Comparison of ENCODE assay signal across 9 cellular contexts in genomic region chr10:128463991-128464755, GRCh38.
DNase-seq lines count a peak whose midpoint lies in the region; ATAC-seq, FAIRE-seq and TF ChIP-seq lines count a peak whose summit lies in the region.
"Had no signal": no experiment of that assay in that cellular context is flagged by ENCODE, and none has a peak within 500 bp of the region (broad histone marks: within the 10 kb centered on the region; RNA-seq: fewer than 3 reads in every experiment).

No MANE protein-coding gene starts in this region.

- no peak overlapping the region for H3K4me2 ChIP-seq in keratinocyte (ENCODE audit: control insufficient read depth, extremely low read depth, insufficient read depth, low read depth, low read length)

- H3K9me3 ChIP-seq in keratinocyte (ENCODE audit: control insufficient read depth, low read depth, low read length) (no peaks in the 10 kb centered on the region), uterus (no peaks in the 10 kb centered on the region)

- H3K27me3 ChIP-seq in keratinocyte (ENCODE audit: control insufficient read depth, extremely low read depth, insufficient read depth, low read length) (no peaks in the 10 kb centered on the region), uterus (no peaks in the 10 kb centered on the region)

- H3K4me3 ChIP-seq in keratinocyte (ENCODE audit: control insufficient read depth in 2 of 3, extremely low read depth in 1 of 3, insufficient read depth in 2 of 3, low read depth in 1 of 3, low read length in 3 of 3) (no peak overlapping the region), uterus (no peak overlapping the region)

- FAIRE-seq in keratinocyte (lab: Jason Lieb, UNC) = no peak
- FAIRE-seq: TTC549 had no signal

- dilution Hi-C loops in keratinocyte (cut with MboI; ENCODE audit: extremely low pct_ligation_motif_present, low sequenced_read_pairs) = no loop called here

- no peaks in the 10 kb centered on the region for H3K9me3 Mint-ChIP-seq in stimulated activated naive CD8-positive, alpha-beta T cell treated with anti-CD3 and anti-CD28 coated beads, Interleukin-15, amount 100 ng/mL, for 72 hours
- no peaks in the 10 kb centered on the region for H3K9me3 Mint-ChIP-seq in activated CD8-positive, alpha-beta memory T cell treated with anti-CD3 and anti-CD28 coated beads, Interleukin-2, amount 10 ng/mL, durations not matched to agents 7 days and 5 days (ENCODE audit: low read depth)
- H3K9me3 Mint-ChIP-seq in HFFc6 = peaks cover 68% of the 10 kb centered on the region

- H3K27ac Mint-ChIP-seq in stimulated activated naive CD8-positive, alpha-beta T cell treated with anti-CD3 and anti-CD28 coated beads, Interleukin-15, amount 100 ng/mL, for 72 hours = no peak overlapping the region
- H3K27ac Mint-ChIP-seq in activated CD8-positive, alpha-beta memory T cell treated with anti-CD3 and anti-CD28 coated beads, Interleukin-2, amount 10 ng/mL, durations not matched to agents 7 days and 5 days = no peak overlapping the region
- no peak overlapping the region for H3K27ac Mint-ChIP-seq in HFFc6

- no peaks in the 10 kb centered on the region for H3K4me1 ChIP-seq in keratinocyte (ENCODE audit: control insufficient read depth, extremely low read depth, insufficient read depth, low read length)
- H3K4me1 ChIP-seq in uterus = no peaks in the 10 kb centered on the region

- peak in 1 of 2 donors; percentile 28 for DNase-seq in stimulated activated naive CD8-positive, alpha-beta T cell treated with anti-CD3 and anti-CD28 coated beads, Interleukin-15, amount 100 ng/mL, for 72 hours
- DNase-seq in stimulated activated naive CD8-positive, alpha-beta T cell treated with anti-CD3 and anti-CD28 coated beads, Interleukin-15, Interleukin-2, amounts not matched to agents 100 U/mL and 50 U/mL, for 24 hours = no peak
- peak; percentile 57 for DNase-seq in activated CD8-positive, alpha-beta memory T cell treated with anti-CD3 and anti-CD28 coated beads, Interleukin-2, amount 10 ng/mL, durations not matched to agents 7 days and 5 days
- DNase-seq in keratinocyte (ENCODE audit: low read depth, low spot score) (peak; percentile 54), uterus (peak; percentile 33 to 43), HFFc6 (no peak), NCI-H1694 (lab: John Stamatoyannopoulos, UW) (no peak)

- H3K27ac ChIP-seq in keratinocyte (ENCODE audit: control insufficient read depth, insufficient read depth, low read length) (no peak overlapping the region), uterus (no peak overlapping the region)

- H3K9ac ChIP-seq in keratinocyte (ENCODE audit: control insufficient read depth, extremely low read depth, insufficient read depth, low read length) = no peak overlapping the region

- no peaks in the 10 kb centered on the region for H3K79me2 ChIP-seq in keratinocyte (ENCODE audit: control insufficient read depth, insufficient read depth, low read length)

- CTCF ChIA-PET in activated CD8-positive, alpha-beta memory T cell treated with anti-CD3 and anti-CD28 coated beads, Interleukin-2, amount 10 ng/mL, durations not matched to agents 7 days and 5 days (lab: Charles Lee) = no interaction called here

- no peaks in the 10 kb centered on the region for H3K36me3 Mint-ChIP-seq in activated CD8-positive, alpha-beta memory T cell treated with anti-CD3 and anti-CD28 coated beads, Interleukin-2, amount 10 ng/mL, durations not matched to agents 7 days and 5 days
- peaks cover 9% of the 10 kb centered on the region; the same call in 1 of the 2 replicates for H3K36me3 Mint-ChIP-seq in HFFc6 (ENCODE audit: low read depth)

- intact Hi-C loops in uterus (cut with DNase I; ENCODE audit: low total_unique reads) = no loop called here

- no peaks in the 10 kb centered on the region for H3K4me1 Mint-ChIP-seq in stimulated activated naive CD8-positive, alpha-beta T cell treated with anti-CD3 and anti-CD28 coated beads, Interleukin-15, amount 100 ng/mL, for 72 hours
- H3K4me1 Mint-ChIP-seq in activated CD8-positive, alpha-beta memory T cell treated with anti-CD3 and anti-CD28 coated beads, Interleukin-2, amount 10 ng/mL, durations not matched to agents 7 days and 5 days = no peaks in the 10 kb centered on the region
- no peaks in the 10 kb centered on the region for H3K4me1 Mint-ChIP-seq in HFFc6 (ENCODE audit: low read depth)

- peaks cover 8% of the 10 kb centered on the region for H3K27me3 Mint-ChIP-seq in stimulated activated naive CD8-positive, alpha-beta T cell treated with anti-CD3 and anti-CD28 coated beads, Interleukin-15, amount 100 ng/mL, for 72 hours
- H3K27me3 Mint-ChIP-seq in activated CD8-positive, alpha-beta memory T cell treated with anti-CD3 and anti-CD28 coated beads, Interleukin-2, amount 10 ng/mL, durations not matched to agents 7 days and 5 days = no peaks in the 10 kb centered on the region
- no peaks in the 10 kb centered on the region; the same call in none of the 2 replicates for H3K27me3 Mint-ChIP-seq in HFFc6 (ENCODE audit: insufficient read depth)

- TF ChIP-seq CTCF in keratinocyte (optimal IDR thresholded peaks at IDR 0.05 in 1 of 3, IDR thresholded peaks at IDR 0.05 in 1 of 3, conservative IDR thresholded peaks at IDR 0.05 in 1 of 3; ENCODE audit: extremely low read depth in 1 of 3, insufficient read depth in 2 of 3, low read length in 3 of 3) (no peak), uterus (IDR thresholded peaks at IDR 0.05) (no peak), HFFc6 (IDR thresholded peaks at IDR 0.05) (no peak)

- H4K20me1 ChIP-seq in keratinocyte (ENCODE audit: control insufficient read depth, extremely low read depth, insufficient read depth, low read length) = no peaks in the 10 kb centered on the region

- ATAC-seq in stimulated activated naive CD8-positive, alpha-beta T cell treated with anti-CD3 and anti-CD28 coated beads, Interleukin-15, amount 100 ng/mL, for 72 hours = peak; percentile 76
- ATAC-seq in stimulated activated naive CD8-positive, alpha-beta T cell treated with anti-CD3 and anti-CD28 coated beads, Interleukin-15, Interleukin-2, amounts not matched to agents 100 U/mL and 50 U/mL, for 24 hours = no peak
- no peak for ATAC-seq in activated CD8-positive, alpha-beta memory T cell treated with anti-CD3 and anti-CD28 coated beads, Interleukin-2, amount 10 ng/mL, durations not matched to agents 7 days and 5 days
- no peak for ATAC-seq in HG02973 (IDR thresholded peaks at IDR 0.05; ENCODE audit: unreplicated experiment)

- TF ChIP-seq POLR2A in uterus (IDR thresholded peaks at IDR 0.05) = no peak

- no peaks in the 10 kb centered on the region for H3K36me3 ChIP-seq in keratinocyte (ENCODE audit: control insufficient read depth in 2 of 2, extremely low read depth in 1 of 2, insufficient read depth in 2 of 2, low read length in 2 of 2)
- no peaks in the 10 kb centered on the region for H3K36me3 ChIP-seq in uterus

- H2AFZ ChIP-seq in keratinocyte (ENCODE audit: control insufficient read depth, low read length) = no peak overlapping the region

- no peaks in the 10 kb centered on the region for H3K9me1 ChIP-seq in keratinocyte (ENCODE audit: control insufficient read depth, extremely low read depth, insufficient read depth, low read length)

- H3K4me3 Mint-ChIP-seq in stimulated activated naive CD8-positive, alpha-beta T cell treated with anti-CD3 and anti-CD28 coated beads, Interleukin-15, amount 100 ng/mL, for 72 hours = no peak overlapping the region
- H3K4me3 Mint-ChIP-seq in activated CD8-positive, alpha-beta memory T cell treated with anti-CD3 and anti-CD28 coated beads, Interleukin-2, amount 10 ng/mL, durations not matched to agents 7 days and 5 days = no peak overlapping the region
- H3K4me3 Mint-ChIP-seq in HFFc6 = no peak overlapping the region

Comparison
In these comparisons a context has a peak if more than half of its experiments do, and no peak if none do; other contexts are left out.
1. DNase-seq: peak in activated CD8-positive, alpha-beta memory T cell treated with anti-CD3 and anti-CD28 coated beads, Interleukin-2, amount 10 ng/mL, durations not matched to agents 7 days and 5 days (single experiment), keratinocyte (single experiment) and uterus (2 of 2); none in stimulated activated naive CD8-positive, alpha-beta T cell treated with anti-CD3 and anti-CD28 coated beads, Interleukin-15, Interleukin-2, amounts not matched to agents 100 U/mL and 50 U/mL, for 24 hours (single experiment), HFFc6 (single experiment) and NCI-H1694 (single experiment).